Comparison of ENCODE assay signal across 10 cellular contexts in the genomic region with DNA sequence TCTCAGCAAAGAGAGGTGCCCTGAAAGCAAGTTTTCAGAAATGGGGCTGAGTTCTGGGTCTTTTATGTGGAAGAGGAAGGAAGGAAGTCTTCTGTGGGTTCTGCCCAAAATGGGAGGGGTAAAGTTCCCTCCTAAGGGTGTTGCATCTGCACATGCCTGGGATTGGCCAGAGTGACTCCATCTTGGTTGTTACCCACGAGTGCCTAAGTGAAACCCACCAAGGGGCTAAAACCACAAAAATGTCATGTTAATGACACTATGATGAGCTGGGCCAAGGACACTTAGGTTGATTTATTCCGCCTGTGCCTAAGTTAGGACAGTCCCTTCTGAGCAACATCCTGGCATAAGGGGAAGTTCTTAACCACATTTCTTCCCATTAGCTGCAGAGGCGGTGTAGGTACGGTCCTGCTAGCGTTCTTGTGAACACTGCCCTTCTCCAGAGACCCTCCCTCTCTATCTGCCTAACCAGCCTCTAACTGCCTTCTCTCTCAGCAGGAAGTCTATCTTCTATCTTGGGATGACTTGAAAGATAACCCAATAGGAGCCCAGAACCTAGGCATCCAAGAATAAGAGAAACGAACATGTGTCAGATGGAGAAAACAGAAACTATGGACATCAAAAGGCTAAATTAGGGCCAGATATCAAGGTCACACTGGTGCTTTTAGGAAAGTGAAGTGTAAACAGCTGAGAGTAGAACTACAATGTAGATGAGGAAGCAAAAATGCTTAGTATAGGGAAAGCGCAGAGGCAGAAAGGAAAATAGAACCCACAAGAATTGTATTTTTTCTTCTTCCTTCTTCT.
DNase-seq lines count a peak whose midpoint lies in the region; ATAC-seq and TF ChIP-seq lines count a peak whose summit lies in the region.
"Had no signal": no experiment of that assay in that cellular context is flagged by ENCODE, and none has a peak within 500 bp of the region (broad histone marks: within the 10 kb centered on the region; RNA-seq: fewer than 3 reads in every experiment).

No MANE protein-coding gene starts in this region.

- TF ChIP-seq CTCF in CD8-positive, alpha-beta T cell (IDR thresholded peaks at IDR 0.05) = no peak
- TF ChIP-seq CTCF in osteocyte (IDR thresholded peaks at IDR 0.05) (no peak), foreskin keratinocyte (conservative IDR thresholded peaks at IDR 0.05) (no peak)

- peak; percentile 72 for ATAC-seq in CD8-positive, alpha-beta T cell
- ATAC-seq in HG02610 (IDR thresholded peaks at IDR 0.05; ENCODE audit: unreplicated experiment) (peak; percentile 82), foreskin keratinocyte (no peak)

- no peak overlapping the region for H3K27ac ChIP-seq in CD8-positive, alpha-beta T cell (ENCODE audit: low read depth, low read length)
- H3K27ac ChIP-seq in foreskin keratinocyte = no peak overlapping the region

- peak; percentile 3 to 63 (median 13) for DNase-seq in CD8-positive, alpha-beta T cell
- no peak for DNase-seq in T-helper 2 cell treated with Interferon-gamma antibody and Interleukin-4, amounts not matched to agents 5 μg/mL and 100 μg/mL, for 36 hours (ENCODE audit: low spot score)
- DNase-seq in islet precursor cell (peak; percentile 19), NCI-H146 (lab: John Stamatoyannopoulos, UW) (no peak), DMS53 (lab: John Stamatoyannopoulos, UW) (no peak), osteocyte (ENCODE audit: extremely low spot score, unreplicated experiment) (no peak), foreskin keratinocyte (no peak)
- DNase-seq: NCI-H1417 had no signal

- CTCF ChIA-PET in CD8-positive, alpha-beta T cell (lab: Charles Lee) = interaction anchor here (1.5 kb wide), 1 partner anchor 127 kb away, joined by 3 read pairs; a partner anchor contains a TSS

- no peaks in the 10 kb centered on the region for H3K36me3 ChIP-seq in CD8-positive, alpha-beta T cell (ENCODE audit: insufficient read depth, low read length)

- peak overlapping the region; percentile 26 for H3K4me3 Mint-ChIP-seq in CD8-positive, alpha-beta T cell
- H3K4me3 Mint-ChIP-seq in T-helper 2 cell treated with Interferon-gamma antibody and Interleukin-4, amounts not matched to agents 5 μg/mL and 100 μg/mL, for 36 hours = peak overlapping the region; percentile 33
- H3K4me3 Mint-ChIP-seq in osteocyte (ENCODE audit: unreplicated experiment) = no peak overlapping the region
- H3K4me3 Mint-ChIP-seq: brain had no signal

- intact Hi-C loops in CD8-positive, alpha-beta T cell (cut with DNase I, micrococcal nuclease) = loop anchor here in 1 of 2 experiments (5.0 kb wide), 1 partner anchor 64 kb away; no protein-coding TSS in a partner anchor

- peaks cover 3% of the 10 kb centered on the region for H3K9me3 ChIP-seq in CD8-positive, alpha-beta T cell (ENCODE audit: low read length)

- POLR2A ChIA-PET in CD8-positive, alpha-beta T cell (lab: Charles Lee) = interaction anchor here (1.4 to 2.3 kb wide), 2 partner anchors 104 to 127 kb away, joined by 5 to 9 read pairs; a partner anchor contains a TSS

- H3K9me3 Mint-ChIP-seq in CD8-positive, alpha-beta T cell = peaks cover 24% of the 10 kb centered on the region
- peaks cover 60% of the 10 kb centered on the region for H3K9me3 Mint-ChIP-seq in T-helper 2 cell treated with Interferon-gamma antibody and Interleukin-4, amounts not matched to agents 5 μg/mL and 100 μg/mL, for 36 hours
- peaks cover 2% of the 10 kb centered on the region for H3K9me3 Mint-ChIP-seq in osteocyte (ENCODE audit: unreplicated experiment)

- peaks cover 11% of the 10 kb centered on the region for H3K36me3 Mint-ChIP-seq in CD8-positive, alpha-beta T cell
- peaks cover 30% of the 10 kb centered on the region for H3K36me3 Mint-ChIP-seq in T-helper 2 cell treated with Interferon-gamma antibody and Interleukin-4, amounts not matched to agents 5 μg/mL and 100 μg/mL, for 36 hours (ENCODE audit: low read depth)
- no peaks in the 10 kb centered on the region for H3K36me3 Mint-ChIP-seq in osteocyte (ENCODE audit: unreplicated experiment)
- H3K36me3 Mint-ChIP-seq: brain had no signal

- H3K27ac Mint-ChIP-seq in CD8-positive, alpha-beta T cell = peak overlapping the region; percentile 84
- H3K27ac Mint-ChIP-seq in T-helper 2 cell treated with Interferon-gamma antibody and Interleukin-4, amounts not matched to agents 5 μg/mL and 100 μg/mL, for 36 hours = peak overlapping the region; percentile 43
- H3K27ac Mint-ChIP-seq in osteocyte (ENCODE audit: unreplicated experiment) = no peak overlapping the region
- H3K27ac Mint-ChIP-seq: brain had no signal

- peaks cover 54% of the 10 kb centered on the region for H3K4me1 Mint-ChIP-seq in CD8-positive, alpha-beta T cell (ENCODE audit: low read depth)
- peaks cover 19% of the 10 kb centered on the region for H3K4me1 Mint-ChIP-seq in T-helper 2 cell treated with Interferon-gamma antibody and Interleukin-4, amounts not matched to agents 5 μg/mL and 100 μg/mL, for 36 hours (ENCODE audit: low read depth)
- no peaks in the 10 kb centered on the region for H3K4me1 Mint-ChIP-seq in osteocyte (ENCODE audit: unreplicated experiment)
- H3K4me1 Mint-ChIP-seq: brain had no signal

- peak overlapping the region; percentile 1 for H3K4me3 ChIP-seq in CD8-positive, alpha-beta T cell (ENCODE audit: low read depth, low read length)

- H3K27me3 Mint-ChIP-seq in CD8-positive, alpha-beta T cell (ENCODE audit: low read depth) = no peaks in the 10 kb centered on the region
- no peaks in the 10 kb centered on the region for H3K27me3 Mint-ChIP-seq in T-helper 2 cell treated with Interferon-gamma antibody and Interleukin-4, amounts not matched to agents 5 μg/mL and 100 μg/mL, for 36 hours (ENCODE audit: low read depth)
- H3K27me3 Mint-ChIP-seq in osteocyte (ENCODE audit: unreplicated experiment) = no peaks in the 10 kb centered on the region

- H3K4me1 ChIP-seq in CD8-positive, alpha-beta T cell (ENCODE audit: insufficient read depth, low read length) = peaks cover 31% of the 10 kb centered on the region
- no peaks in the 10 kb centered on the region for H3K4me1 ChIP-seq in foreskin keratinocyte

- no peaks in the 10 kb centered on the region for H3K27me3 ChIP-seq in CD8-positive, alpha-beta T cell (ENCODE audit: insufficient read depth, low read length)
- no peaks in the 10 kb centered on the region for H3K27me3 ChIP-seq in foreskin keratinocyte

Comparison
In these comparisons a context has a peak if more than half of its experiments do, and no peak if none do; other contexts are left out.
1. DNase-seq: peak in CD8-positive, alpha-beta T cell (7 of 7) and islet precursor cell (single experiment); none in T-helper 2 cell treated with Interferon-gamma antibody and Interleukin-4, amounts not matched to agents 5 μg/mL and 100 μg/mL, for 36 hours (single experiment), NCI-H146 (single experiment), DMS53 (single experiment), osteocyte (single experiment) and foreskin keratinocyte (0 of 2).